Comparison of ENCODE assay signal across 1 cellular context in genomic region chr1:3320246-3321152, GRCh38.
TF ChIP-seq lines count a peak whose summit lies in the region.

No MANE protein-coding gene starts in this region.

TF ChIP-seq in HepG2, 621 proteins besides CTCF, POLR2A, EP300 and RAD21 (continued from another document and continues in another):
- TF ChIP-seq PAX8 (CRISPR knock-in tag; IDR thresholded peaks at IDR 0.05; ENCODE audit: borderline replicate concordance) (peak; percentile 92; the same call in 1 of the 2 replicates), ZNF547 (CRISPR knock-in tag; IDR thresholded peaks at IDR 0.05) (peak; percentile 70; the same call in 1 of the 2 replicates), SIN3B (IDR thresholded peaks at IDR 0.05; ENCODE audit: low read length) (0 out of 2 replicates have a peak, but pooled peaks have one; percentile 58), NCOR1 (IDR thresholded peaks at IDR 0.05; ENCODE audit: borderline replicate concordance, low read length) (peak; percentile 98), SP1 (IDR thresholded peaks at IDR 0.05) (no peak), SP1 (CRISPR knock-in tag; IDR thresholded peaks at IDR 0.05) (peak; percentile 62), GRHL1 (CRISPR knock-in tag; conservative IDR thresholded peaks at IDR 0.05) (no peak), SKI (IDR thresholded peaks at IDR 0.05; ENCODE audit: partially characterized antibody) (peak; percentile 90), ZNF121 (CRISPR knock-in tag; IDR thresholded peaks at IDR 0.05) (peak; percentile 81; the same call in 1 of the 2 replicates), HNF4G (IDR thresholded peaks at IDR 0.05; ENCODE audit: borderline replicate concordance, low read depth, low read length) (peak; percentile 100), HNF4G (CRISPR knock-in tag; IDR thresholded peaks at IDR 0.05; ENCODE audit: borderline replicate concordance, low read depth) (peak; percentile 99), RXRA (CRISPR knock-in tag; IDR thresholded peaks at IDR 0.05) (peak; percentile 99), NR0B2 (CRISPR knock-in tag; IDR thresholded peaks at IDR 0.05) (0 out of 2 replicates have a peak, but pooled peaks have one; percentile 27), ZNF3 (CRISPR knock-in tag; IDR thresholded peaks at IDR 0.05) (no peak), TOE1 (CRISPR knock-in tag; IDR thresholded peaks at IDR 0.05) (0 out of 2 replicates have a peak, but pooled peaks have one; percentile 62), BHLHE40 (IDR thresholded peaks at IDR 0.05; ENCODE audit: low read length) (peak; percentile 66), ZNF136 (CRISPR knock-in tag; IDR thresholded peaks at IDR 0.05; ENCODE audit: low read depth) (0 out of 2 replicates have a peak, but pooled peaks have one; percentile 50), KAT8 (CRISPR knock-in tag; IDR thresholded peaks at IDR 0.05) (peak; percentile 79), RAD51 (IDR thresholded peaks at IDR 0.05; ENCODE audit: borderline replicate concordance) (no peak), ZNF703 (CRISPR knock-in tag; IDR thresholded peaks at IDR 0.05; ENCODE audit: borderline replicate concordance) (peak; percentile 97), JUN (CRISPR knock-in tag; IDR thresholded peaks at IDR 0.05) (peak; percentile 98), ZNF10 (CRISPR knock-in tag; IDR thresholded peaks at IDR 0.05; ENCODE audit: borderline replicate concordance, low read depth) (no peak), ARNT2 (CRISPR knock-in tag; IDR thresholded peaks at IDR 0.05; ENCODE audit: low read depth) (peak; percentile 63; the same call in 1 of the 2 replicates), ESRRA (CRISPR knock-in tag; IDR thresholded peaks at IDR 0.05; ENCODE audit: low read depth) (peak; percentile 95), TRAFD1 (CRISPR knock-in tag; IDR thresholded peaks at IDR 0.05; ENCODE audit: borderline replicate concordance) (no peak), ZNF292 (CRISPR knock-in tag; IDR thresholded peaks at IDR 0.05; ENCODE audit: borderline replicate concordance, low read depth) (peak; percentile 95), ZFX (CRISPR knock-in tag; IDR thresholded peaks at IDR 0.05; ENCODE audit: low read depth) (peak; percentile 85), SRF (IDR thresholded peaks at IDR 0.05; ENCODE audit: low read depth, low read length) (peak; percentile 97), ZMYM2 (CRISPR knock-in tag; IDR thresholded peaks at IDR 0.05) (peak; percentile 84; the same call in 1 of the 2 replicates), HOXA5 (CRISPR knock-in tag; IDR thresholded peaks at IDR 0.05) (peak; percentile 62; the same call in 1 of the 2 replicates), MAFG (CRISPR knock-in tag; IDR thresholded peaks at IDR 0.05) (no peak), STAT5B (CRISPR knock-in tag; IDR thresholded peaks at IDR 0.05) (0 out of 2 replicates have a peak, but pooled peaks have one; percentile 69)
- TF ChIP-seq, protein P1, sequence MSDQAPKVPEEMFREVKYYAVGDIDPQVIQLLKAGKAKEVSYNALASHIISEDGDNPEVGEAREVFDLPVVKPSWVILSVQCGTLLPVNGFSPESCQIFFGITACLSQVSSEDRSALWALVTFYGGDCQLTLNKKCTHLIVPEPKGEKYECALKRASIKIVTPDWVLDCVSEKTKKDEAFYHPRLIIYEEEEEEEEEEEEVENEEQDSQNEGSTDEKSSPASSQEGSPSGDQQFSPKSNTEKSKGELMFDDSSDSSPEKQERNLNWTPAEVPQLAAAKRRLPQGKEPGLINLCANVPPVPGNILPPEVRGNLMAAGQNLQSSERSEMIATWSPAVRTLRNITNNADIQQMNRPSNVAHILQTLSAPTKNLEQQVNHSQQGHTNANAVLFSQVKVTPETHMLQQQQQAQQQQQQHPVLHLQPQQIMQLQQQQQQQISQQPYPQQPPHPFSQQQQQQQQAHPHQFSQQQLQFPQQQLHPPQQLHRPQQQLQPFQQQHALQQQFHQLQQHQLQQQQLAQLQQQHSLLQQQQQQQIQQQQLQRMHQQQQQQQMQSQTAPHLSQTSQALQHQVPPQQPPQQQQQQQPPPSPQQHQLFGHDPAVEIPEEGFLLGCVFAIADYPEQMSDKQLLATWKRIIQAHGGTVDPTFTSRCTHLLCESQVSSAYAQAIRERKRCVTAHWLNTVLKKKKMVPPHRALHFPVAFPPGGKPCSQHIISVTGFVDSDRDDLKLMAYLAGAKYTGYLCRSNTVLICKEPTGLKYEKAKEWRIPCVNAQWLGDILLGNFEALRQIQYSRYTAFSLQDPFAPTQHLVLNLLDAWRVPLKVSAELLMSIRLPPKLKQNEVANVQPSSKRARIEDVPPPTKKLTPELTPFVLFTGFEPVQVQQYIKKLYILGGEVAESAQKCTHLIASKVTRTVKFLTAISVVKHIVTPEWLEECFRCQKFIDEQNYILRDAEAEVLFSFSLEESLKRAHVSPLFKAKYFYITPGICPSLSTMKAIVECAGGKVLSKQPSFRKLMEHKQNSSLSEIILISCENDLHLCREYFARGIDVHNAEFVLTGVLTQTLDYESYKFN (CRISPR knock-in tag; conservative IDR thresholded peaks at IDR 0.05), result peak; percentile 99
- TF ChIP-seq, protein P2, sequence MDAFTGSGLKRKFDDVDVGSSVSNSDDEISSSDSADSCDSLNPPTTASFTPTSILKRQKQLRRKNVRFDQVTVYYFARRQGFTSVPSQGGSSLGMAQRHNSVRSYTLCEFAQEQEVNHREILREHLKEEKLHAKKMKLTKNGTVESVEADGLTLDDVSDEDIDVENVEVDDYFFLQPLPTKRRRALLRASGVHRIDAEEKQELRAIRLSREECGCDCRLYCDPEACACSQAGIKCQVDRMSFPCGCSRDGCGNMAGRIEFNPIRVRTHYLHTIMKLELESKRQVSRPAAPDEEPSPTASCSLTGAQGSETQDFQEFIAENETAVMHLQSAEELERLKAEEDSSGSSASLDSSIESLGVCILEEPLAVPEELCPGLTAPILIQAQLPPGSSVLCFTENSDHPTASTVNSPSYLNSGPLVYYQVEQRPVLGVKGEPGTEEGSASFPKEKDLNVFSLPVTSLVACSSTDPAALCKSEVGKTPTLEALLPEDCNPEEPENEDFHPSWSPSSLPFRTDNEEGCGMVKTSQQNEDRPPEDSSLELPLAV (CRISPR knock-in tag; conservative IDR thresholded peaks at IDR 0.05; ENCODE audit: low read depth), result no peak
- TF ChIP-seq, protein P3, sequence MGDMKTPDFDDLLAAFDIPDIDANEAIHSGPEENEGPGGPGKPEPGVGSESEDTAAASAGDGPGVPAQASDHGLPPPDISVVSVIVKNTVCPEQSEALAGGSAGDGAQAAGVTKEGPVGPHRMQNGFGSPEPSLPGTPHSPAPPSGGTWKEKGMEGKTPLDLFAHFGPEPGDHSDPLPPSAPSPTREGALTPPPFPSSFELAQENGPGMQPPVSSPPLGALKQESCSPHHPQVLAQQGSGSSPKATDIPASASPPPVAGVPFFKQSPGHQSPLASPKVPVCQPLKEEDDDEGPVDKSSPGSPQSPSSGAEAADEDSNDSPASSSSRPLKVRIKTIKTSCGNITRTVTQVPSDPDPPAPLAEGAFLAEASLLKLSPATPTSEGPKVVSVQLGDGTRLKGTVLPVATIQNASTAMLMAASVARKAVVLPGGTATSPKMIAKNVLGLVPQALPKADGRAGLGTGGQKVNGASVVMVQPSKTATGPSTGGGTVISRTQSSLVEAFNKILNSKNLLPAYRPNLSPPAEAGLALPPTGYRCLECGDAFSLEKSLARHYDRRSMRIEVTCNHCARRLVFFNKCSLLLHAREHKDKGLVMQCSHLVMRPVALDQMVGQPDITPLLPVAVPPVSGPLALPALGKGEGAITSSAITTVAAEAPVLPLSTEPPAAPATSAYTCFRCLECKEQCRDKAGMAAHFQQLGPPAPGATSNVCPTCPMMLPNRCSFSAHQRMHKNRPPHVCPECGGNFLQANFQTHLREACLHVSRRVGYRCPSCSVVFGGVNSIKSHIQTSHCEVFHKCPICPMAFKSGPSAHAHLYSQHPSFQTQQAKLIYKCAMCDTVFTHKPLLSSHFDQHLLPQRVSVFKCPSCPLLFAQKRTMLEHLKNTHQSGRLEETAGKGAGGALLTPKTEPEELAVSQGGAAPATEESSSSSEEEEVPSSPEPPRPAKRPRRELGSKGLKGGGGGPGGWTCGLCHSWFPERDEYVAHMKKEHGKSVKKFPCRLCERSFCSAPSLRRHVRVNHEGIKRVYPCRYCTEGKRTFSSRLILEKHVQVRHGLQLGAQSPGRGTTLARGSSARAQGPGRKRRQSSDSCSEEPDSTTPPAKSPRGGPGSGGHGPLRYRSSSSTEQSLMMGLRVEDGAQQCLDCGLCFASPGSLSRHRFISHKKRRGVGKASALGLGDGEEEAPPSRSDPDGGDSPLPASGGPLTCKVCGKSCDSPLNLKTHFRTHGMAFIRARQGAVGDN (CRISPR knock-in tag; IDR thresholded peaks at IDR 0.05), result peak; percentile 99
- TF ChIP-seq, protein P4, sequence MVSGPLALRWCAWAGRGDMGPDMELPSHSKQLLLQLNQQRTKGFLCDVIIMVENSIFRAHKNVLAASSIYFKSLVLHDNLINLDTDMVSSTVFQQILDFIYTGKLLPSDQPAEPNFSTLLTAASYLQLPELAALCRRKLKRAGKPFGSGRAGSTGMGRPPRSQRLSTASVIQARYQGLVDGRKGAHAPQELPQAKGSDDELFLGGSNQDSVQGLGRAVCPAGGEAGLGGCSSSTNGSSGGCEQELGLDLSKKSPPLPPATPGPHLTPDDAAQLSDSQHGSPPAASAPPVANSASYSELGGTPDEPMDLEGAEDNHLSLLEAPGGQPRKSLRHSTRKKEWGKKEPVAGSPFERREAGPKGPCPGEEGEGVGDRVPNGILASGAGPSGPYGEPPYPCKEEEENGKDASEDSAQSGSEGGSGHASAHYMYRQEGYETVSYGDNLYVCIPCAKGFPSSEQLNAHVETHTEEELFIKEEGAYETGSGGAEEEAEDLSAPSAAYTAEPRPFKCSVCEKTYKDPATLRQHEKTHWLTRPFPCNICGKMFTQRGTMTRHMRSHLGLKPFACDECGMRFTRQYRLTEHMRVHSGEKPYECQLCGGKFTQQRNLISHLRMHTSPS (CRISPR knock-in tag; IDR thresholded peaks at IDR 0.05; ENCODE audit: low read depth), result no peak; the same call in none of the 2 replicates
- TF ChIP-seq, protein P5, sequence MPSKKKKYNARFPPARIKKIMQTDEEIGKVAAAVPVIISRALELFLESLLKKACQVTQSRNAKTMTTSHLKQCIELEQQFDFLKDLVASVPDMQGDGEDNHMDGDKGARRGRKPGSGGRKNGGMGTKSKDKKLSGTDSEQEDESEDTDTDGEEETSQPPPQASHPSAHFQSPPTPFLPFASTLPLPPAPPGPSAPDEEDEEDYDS (CRISPR knock-in tag; IDR thresholded peaks at IDR 0.05), result peak; percentile 96
- TF ChIP-seq, protein P6, sequence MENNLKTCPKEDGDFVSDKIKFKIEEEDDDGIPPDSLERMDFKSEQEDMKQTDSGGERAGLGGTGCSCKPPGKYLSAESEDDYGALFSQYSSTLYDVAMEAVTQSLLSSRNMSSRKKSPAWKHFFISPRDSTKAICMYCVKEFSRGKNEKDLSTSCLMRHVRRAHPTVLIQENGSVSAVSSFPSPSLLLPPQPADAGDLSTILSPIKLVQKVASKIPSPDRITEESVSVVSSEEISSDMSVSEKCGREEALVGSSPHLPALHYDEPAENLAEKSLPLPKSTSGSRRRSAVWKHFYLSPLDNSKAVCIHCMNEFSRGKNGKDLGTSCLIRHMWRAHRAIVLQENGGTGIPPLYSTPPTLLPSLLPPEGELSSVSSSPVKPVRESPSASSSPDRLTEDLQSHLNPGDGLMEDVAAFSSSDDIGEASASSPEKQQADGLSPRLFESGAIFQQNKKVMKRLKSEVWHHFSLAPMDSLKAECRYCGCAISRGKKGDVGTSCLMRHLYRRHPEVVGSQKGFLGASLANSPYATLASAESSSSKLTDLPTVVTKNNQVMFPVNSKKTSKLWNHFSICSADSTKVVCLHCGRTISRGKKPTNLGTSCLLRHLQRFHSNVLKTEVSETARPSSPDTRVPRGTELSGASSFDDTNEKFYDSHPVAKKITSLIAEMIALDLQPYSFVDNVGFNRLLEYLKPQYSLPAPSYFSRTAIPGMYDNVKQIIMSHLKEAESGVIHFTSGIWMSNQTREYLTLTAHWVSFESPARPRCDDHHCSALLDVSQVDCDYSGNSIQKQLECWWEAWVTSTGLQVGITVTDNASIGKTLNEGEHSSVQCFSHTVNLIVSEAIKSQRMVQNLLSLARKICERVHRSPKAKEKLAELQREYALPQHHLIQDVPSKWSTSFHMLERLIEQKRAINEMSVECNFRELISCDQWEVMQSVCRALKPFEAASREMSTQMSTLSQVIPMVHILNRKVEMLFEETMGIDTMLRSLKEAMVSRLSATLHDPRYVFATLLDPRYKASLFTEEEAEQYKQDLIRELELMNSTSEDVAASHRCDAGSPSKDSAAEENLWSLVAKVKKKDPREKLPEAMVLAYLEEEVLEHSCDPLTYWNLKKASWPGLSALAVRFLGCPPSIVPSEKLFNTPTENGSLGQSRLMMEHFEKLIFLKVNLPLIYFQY (CRISPR knock-in tag; IDR thresholded peaks at IDR 0.05; ENCODE audit: borderline replicate concordance), result peak; percentile 92
- TF ChIP-seq, protein P7, sequence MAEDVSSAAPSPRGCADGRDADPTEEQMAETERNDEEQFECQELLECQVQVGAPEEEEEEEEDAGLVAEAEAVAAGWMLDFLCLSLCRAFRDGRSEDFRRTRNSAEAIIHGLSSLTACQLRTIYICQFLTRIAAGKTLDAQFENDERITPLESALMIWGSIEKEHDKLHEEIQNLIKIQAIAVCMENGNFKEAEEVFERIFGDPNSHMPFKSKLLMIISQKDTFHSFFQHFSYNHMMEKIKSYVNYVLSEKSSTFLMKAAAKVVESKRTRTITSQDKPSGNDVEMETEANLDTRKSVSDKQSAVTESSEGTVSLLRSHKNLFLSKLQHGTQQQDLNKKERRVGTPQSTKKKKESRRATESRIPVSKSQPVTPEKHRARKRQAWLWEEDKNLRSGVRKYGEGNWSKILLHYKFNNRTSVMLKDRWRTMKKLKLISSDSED (CRISPR knock-in tag; IDR thresholded peaks at IDR 0.05), result peak; percentile 46; the same call in 1 of the 2 replicates
